1 cellular context compared by ENCODE assay signal in genomic region chr2:199583676-199584075, GRCh38.
TF ChIP-seq lines count a peak whose summit lies in the region.

No MANE protein-coding gene starts in this region.

TF ChIP-seq in HEK293, 187 proteins besides CTCF, POLR2A, EP300 and RAD21 (continued from another document):
- TF ChIP-seq ZNF596 (tag by site-specific recombination; IDR thresholded peaks at IDR 0.05), result 0 out of 2 replicates have a peak, but pooled peaks have one; percentile 21
- 0 out of 2 replicates have a peak, but pooled peaks have one; percentile 32 for TF ChIP-seq PRDM4 (tag by site-specific recombination; IDR thresholded peaks at IDR 0.05)
- TF ChIP-seq SP7 (tag by site-specific recombination; IDR thresholded peaks at IDR 0.05), result peak; percentile 52
TF ChIP-seq in HEK293: peak in this region for 17.
